In the genomic region with DNA sequence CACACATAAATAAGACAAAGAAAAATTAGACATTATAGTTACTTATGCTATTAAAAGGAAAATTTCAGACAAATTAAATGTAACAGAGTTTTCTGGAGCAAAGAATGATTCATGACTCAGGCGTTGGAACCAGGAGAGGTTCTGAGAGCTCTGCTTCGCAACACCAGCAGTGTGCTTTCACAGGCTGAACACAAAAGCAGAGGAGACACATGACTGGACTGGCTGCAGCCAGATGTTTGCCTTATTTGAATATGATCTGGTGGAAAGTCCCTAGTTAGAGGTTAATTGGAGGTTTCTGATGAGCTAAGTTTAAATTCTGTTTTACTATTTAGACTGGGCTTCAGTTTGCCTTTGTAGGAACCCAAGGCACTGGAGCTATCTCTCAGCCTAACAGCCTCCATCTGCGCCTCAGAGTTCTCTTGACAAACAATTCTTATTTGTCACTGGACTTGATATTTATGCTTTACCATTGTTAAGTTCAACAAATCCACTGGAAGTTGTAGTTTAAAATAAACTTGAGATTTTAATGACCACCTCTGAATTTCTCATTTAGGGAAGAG, we compare ENCODE assay signal across 10 cellular contexts. TPM values are rescaled to one million over a fixed set of nuclear protein-coding genes. Genes with fewer than 3 reads are reported as not detected.
DNase-seq lines count a peak whose midpoint lies in the region; ATAC-seq and TF ChIP-seq lines count a peak whose summit lies in the region.
"Had no signal": no experiment of that assay in that cellular context is flagged by ENCODE, and none has a peak within 500 bp of the region (broad histone marks: within the 10 kb centered on the region; RNA-seq: fewer than 3 reads in every experiment).

No MANE protein-coding gene starts in this region.

- H3K27me3 Mint-ChIP-seq in effector memory CD8-positive, alpha-beta T cell = no peaks in the 10 kb centered on the region
- no peaks in the 10 kb centered on the region for H3K27me3 Mint-ChIP-seq in osteocyte (ENCODE audit: unreplicated experiment)

- peaks cover 11 to 12% of the 10 kb centered on the region in 2 donors for H3K4me1 Mint-ChIP-seq in effector memory CD8-positive, alpha-beta T cell (ENCODE audit: low read depth in 2 of 2)
- no peaks in the 10 kb centered on the region for H3K4me1 Mint-ChIP-seq in osteocyte (ENCODE audit: unreplicated experiment)

- TF ChIP-seq CTCF in osteocyte (IDR thresholded peaks at IDR 0.05) = no peak

- peak; percentile 24 for DNase-seq in ELR (ENCODE audit: low read depth)
- DNase-seq in fibroblast of the conjunctiva (ENCODE audit: low read depth) = peak; percentile 9
- no peak for DNase-seq in effector memory CD8-positive, alpha-beta T cell
- DNase-seq in osteocyte (ENCODE audit: extremely low spot score, unreplicated experiment) = no peak
- no peak for DNase-seq in activated CD8-positive, alpha-beta memory T cell treated with anti-CD3 and anti-CD28 coated beads for 24 hours
- no peak for DNase-seq in AG08395 (ENCODE audit: low spot score)
- DNase-seq: dorsolateral prefrontal cortex, right lobe of liver had no signal

- H3K27ac Mint-ChIP-seq in effector memory CD8-positive, alpha-beta T cell = peak overlapping the region in 1 of 2 donors; percentile 5
- H3K27ac Mint-ChIP-seq in osteocyte (ENCODE audit: unreplicated experiment) = no peak overlapping the region

- no peak overlapping the region for H3K4me3 Mint-ChIP-seq in effector memory CD8-positive, alpha-beta T cell
- no peak overlapping the region for H3K4me3 Mint-ChIP-seq in osteocyte (ENCODE audit: unreplicated experiment)

- H3K9me3 Mint-ChIP-seq in effector memory CD8-positive, alpha-beta T cell = no peaks in the 10 kb centered on the region
- no peaks in the 10 kb centered on the region for H3K9me3 Mint-ChIP-seq in osteocyte (ENCODE audit: unreplicated experiment)

- ATAC-seq in GM19467 (IDR thresholded peaks at IDR 0.05; ENCODE audit: unreplicated experiment) (peak; percentile 94), HG03342 (IDR thresholded peaks at IDR 0.05; ENCODE audit: unreplicated experiment) (peak; percentile 97)
- no peak for ATAC-seq in effector memory CD8-positive, alpha-beta T cell (replicated peaks)

- H3K36me3 Mint-ChIP-seq in effector memory CD8-positive, alpha-beta T cell (ENCODE audit: insufficient read depth) = peaks cover 64% of the 10 kb centered on the region
- H3K36me3 Mint-ChIP-seq in osteocyte (ENCODE audit: unreplicated experiment) = peaks cover 55% of the 10 kb centered on the region

RNA-seq across cellular contexts. Expression of a gene that starts 16.2 kb away (rescaled TPM):
- total RNA-seq in osteocyte = 41.6 and 43.4 TPM in 2 replicates

Comparison
In these comparisons a context has a peak if more than half of its experiments do, and no peak if none do; other contexts are left out.
1. DNase-seq: peak in ELR (single experiment) and fibroblast of the conjunctiva (single experiment); none in effector memory CD8-positive, alpha-beta T cell (0 of 3), osteocyte (single experiment), activated CD8-positive, alpha-beta memory T cell treated with anti-CD3 and anti-CD28 coated beads for 24 hours (single experiment) and AG08395 (single experiment).